Comparison of ENCODE assay signal across 21 cellular contexts in the genomic region with DNA sequence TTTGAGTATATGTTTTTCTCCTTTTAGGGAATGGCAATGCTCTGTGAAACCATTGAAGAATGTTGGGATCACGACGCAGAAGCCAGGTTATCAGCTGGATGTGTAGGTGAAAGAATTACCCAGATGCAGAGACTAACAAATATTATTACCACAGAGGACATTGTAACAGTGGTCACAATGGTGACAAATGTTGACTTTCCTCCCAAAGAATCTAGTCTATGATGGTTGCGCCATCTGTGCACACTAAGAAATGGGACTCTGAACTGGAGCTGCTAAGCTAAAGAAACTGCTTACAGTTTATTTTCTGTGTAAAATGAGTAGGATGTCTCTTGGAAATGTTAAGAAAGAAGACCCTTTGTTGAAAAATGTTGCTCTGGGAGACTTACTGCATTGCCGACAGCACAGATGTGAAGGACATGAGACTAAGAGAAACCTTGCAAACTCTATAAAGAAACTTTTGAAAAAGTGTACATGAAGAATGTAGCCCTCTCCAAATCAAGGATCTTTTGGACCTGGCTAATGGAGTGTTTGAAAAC.
"Had no signal": no experiment of that assay in that cellular context is flagged by ENCODE, and none has a peak within 500 bp of the region (broad histone marks: within the 10 kb centered on the region; RNA-seq: fewer than 3 reads in every experiment).

No MANE protein-coding gene starts in this region.

- DNase-seq: activated CD4-positive, alpha-beta T cell treated with anti-CD3 and anti-CD28 coated beads, Interleukin-2, amount 50 U/mL, for 1 hour; activated CD8-positive, alpha-beta T cell treated with anti-CD3 and anti-CD28 coated beads, Interleukin-2, amount 10 ng/mL, durations not matched to agents 7 days and 5 days; activated naive CD4-positive, alpha-beta T cell treated with Interleukin-2 at 50 U/mL for 16 hours; activated naive CD8-positive, alpha-beta T cell treated with anti-CD3 and anti-CD28 coated beads for 36 hours; amygdala; caudate nucleus; effector CD4-positive, alpha-beta T cell; heart right ventricle; left colon; lower lobe of right lung; naive B cell; retina; stimulated activated CD4-positive, alpha-beta T cell treated with anti-CD3 and anti-CD28 coated beads, Interleukin-4, amount 100 ng/mL, for 24 hours; stimulated activated naive CD4-positive, alpha-beta T cell treated with Interleukin-2 at 50 U/mL for 16 hours; SW 1271; upper lobe of left lung had no signal

- ATAC-seq: activated CD4-positive, CD25-positive, alpha-beta regulatory T cell treated with anti-CD3 and anti-CD28 coated beads, Interleukin-2, amount 50 U/mL, for 24 hours; activated CD8-positive, alpha-beta T cell treated with anti-CD3 and anti-CD28 coated beads, Interleukin-2, amount 10 ng/mL, durations not matched to agents 7 days and 5 days; heart right ventricle; left colon; lower lobe of right lung had no signal

- H3K27me3 Mint-ChIP-seq: activated naive CD8-positive, alpha-beta T cell treated with anti-CD3 and anti-CD28 coated beads for 36 hours; dendritic cell treated with granulocyte-macrophage colony-stimulating factor and Interleukin-4, amounts not matched to agents 40 ng/mL and 50 ng/mL, for 4 days; naive B cell; progenitor cell of endocrine pancreas had no signal

- H3K27ac ChIP-seq: heart right ventricle, lower lobe of right lung, thoracic aorta, upper lobe of left lung had no signal

- H3K4me1 Mint-ChIP-seq: naive B cell had no signal

- H3K36me3 ChIP-seq: thoracic aorta had no signal

- H3K36me3 Mint-ChIP-seq: naive B cell had no signal

- H3K9me3 ChIP-seq: heart right ventricle, lower lobe of right lung, thoracic aorta, upper lobe of left lung had no signal

- H3K27ac Mint-ChIP-seq: activated CD8-positive, alpha-beta T cell treated with anti-CD3 and anti-CD28 coated beads, Interleukin-2, amount 10 ng/mL, durations not matched to agents 7 days and 5 days; activated naive CD8-positive, alpha-beta T cell treated with anti-CD3 and anti-CD28 coated beads for 36 hours; dendritic cell treated with granulocyte-macrophage colony-stimulating factor and Interleukin-4, amounts not matched to agents 40 ng/mL and 50 ng/mL, for 4 days; progenitor cell of endocrine pancreas had no signal

- H3K4me3 ChIP-seq: heart right ventricle, lower lobe of right lung, thoracic aorta, upper lobe of left lung had no signal

- H3K9me3 Mint-ChIP-seq: activated naive CD8-positive, alpha-beta T cell treated with anti-CD3 and anti-CD28 coated beads for 36 hours; dendritic cell treated with granulocyte-macrophage colony-stimulating factor and Interleukin-4, amounts not matched to agents 40 ng/mL and 50 ng/mL, for 4 days had no signal

- H3K4me3 Mint-ChIP-seq: activated CD8-positive, alpha-beta T cell treated with anti-CD3 and anti-CD28 coated beads, Interleukin-2, amount 10 ng/mL, durations not matched to agents 7 days and 5 days; activated naive CD8-positive, alpha-beta T cell treated with anti-CD3 and anti-CD28 coated beads for 36 hours; dendritic cell treated with granulocyte-macrophage colony-stimulating factor and Interleukin-4, amounts not matched to agents 40 ng/mL and 50 ng/mL, for 4 days; naive B cell had no signal

- H3K27me3 ChIP-seq: heart right ventricle, upper lobe of left lung had no signal

- FAIRE-seq: keratinocyte had no signal
